17 cellular contexts compared by ENCODE assay signal in genomic region chr21:44333701-44334636, GRCh38. TPM values are rescaled to one million over a fixed set of nuclear protein-coding genes. Genes with fewer than 3 reads are reported as not detected.
DNase-seq lines count a peak whose midpoint lies in the region; ATAC-seq, FAIRE-seq and TF ChIP-seq lines count a peak whose summit lies in the region.
"Had no signal": no experiment of that assay in that cellular context is flagged by ENCODE, and none has a peak within 500 bp of the region (broad histone marks: within the 10 kb centered on the region; RNA-seq: fewer than 3 reads in every experiment).

No MANE protein-coding gene starts in this region.

- H3K27ac Mint-ChIP-seq in progenitor cell of endocrine pancreas: peak overlapping the region; percentile 56
- H3K27ac Mint-ChIP-seq: H9 had no signal

- H3K9me3 ChIP-seq in K562 (replicated peaks; ENCODE audit: control insufficient read depth, insufficient read depth, low read depth, low read length): no peaks in the 10 kb centered on the region

- H4K20me1 ChIP-seq in K562 (replicated peaks; ENCODE audit: control insufficient read depth, insufficient read depth, low read length): peaks cover 8% of the 10 kb centered on the region; the same call in 1 of the 2 replicates

- H3K4me1 Mint-ChIP-seq in progenitor cell of endocrine pancreas (ENCODE audit: low read depth): peaks cover 8% of the 10 kb centered on the region

- ATAC-seq in K562: no peak
- ATAC-seq in GM21576 (IDR thresholded peaks at IDR 0.05; ENCODE audit: unreplicated experiment): no peak
- no peak for ATAC-seq in GM18907 (IDR thresholded peaks at IDR 0.05; ENCODE audit: unreplicated experiment)
- ATAC-seq in GM21381 (IDR thresholded peaks at IDR 0.05; ENCODE audit: unreplicated experiment): no peak

- no TSS peak for BruUV-seq in K562 (replicated peaks; lab: Mats Ljungman, UMichigan)

- in situ Hi-C loops in K562 (cut with MboI): no loop called here

- TF ChIP-seq CTCF in K562 (IDR thresholded peaks at IDR 0.05 in 2 of 3, conservative IDR thresholded peaks at IDR 0.05 in 1 of 3; ENCODE audit: insufficient read depth in 2 of 3, low read depth in 1 of 3, low read length in 3 of 3) (no peak), progenitor cell of endocrine pancreas (IDR thresholded peaks at IDR 0.05; ENCODE audit: unreplicated experiment) (no peak)

- H3K79me2 ChIP-seq in K562 (ENCODE audit: control insufficient read depth, insufficient read depth, low read length): no peaks in the 10 kb centered on the region

- H3K36me3 Mint-ChIP-seq in progenitor cell of endocrine pancreas (ENCODE audit: insufficient read depth): peaks cover 1% of the 10 kb centered on the region

- 62% methylated on average over 39 of the region's 57 CpGs for WGBS in K562 (ENCODE audit: insufficient coverage, low coverage, missing lambda C conversion rate)

- no peak for FAIRE-seq in K562 (lab: Jason Lieb, UNC)

- H3K27ac ChIP-seq in K562 (ENCODE audit: extremely low read depth, low read depth, low read length): no peak overlapping the region

- H3K9me3 Mint-ChIP-seq in progenitor cell of endocrine pancreas (ENCODE audit: low read depth): no peaks in the 10 kb centered on the region
- H3K9me3 Mint-ChIP-seq: CD8-positive, alpha-beta memory T cell; H9 had no signal

- H3K4me3 Mint-ChIP-seq in progenitor cell of endocrine pancreas (ENCODE audit: low read depth): no peak overlapping the region
- H3K4me3 Mint-ChIP-seq: CD8-positive, alpha-beta memory T cell; H9 had no signal

- peaks cover 7 to 63% of the 10 kb centered on the region in 2 experiments; a peak in 4 of 5 replicates for H3K4me1 ChIP-seq in K562 (replicated peaks in 1 of 2; ENCODE audit: control insufficient read depth in 2 of 2, insufficient read depth in 2 of 2, low read length in 2 of 2)

- H3K36me3 ChIP-seq in K562 (ENCODE audit: control insufficient read depth, insufficient read depth, low read length): peaks cover 8% of the 10 kb centered on the region; the same call in 1 of the 3 replicates

- peak; percentile 7 for DNase-seq in NCI-H748 (lab: John Stamatoyannopoulos, UW; ENCODE audit: unreplicated experiment)
- DNase-seq in NCI-H748 treated with DMSO at 0.1 percent for 48 hours (lab: John Stamatoyannopoulos, UW): no peak
- peak; percentile 87 for DNase-seq in DMS53 (lab: John Stamatoyannopoulos, UW)
- DNase-seq in K562 (ENCODE audit: extremely low read depth in 1 of 4, low spot score in 3 of 4): no peak
- no peak for DNase-seq in progenitor cell of endocrine pancreas (ENCODE audit: low spot score, unreplicated experiment)
- DNase-seq: 8988T, EL, H9, Karpas-422, NCI-H1105, NCI-H1694, NCI-H526 treated with DMSO at 0.1 percent for 48 hours had no signal

- no peak overlapping the region for H3K4me3 ChIP-seq in K562

- CTCF ChIA-PET in K562 (lab: Yijun Ruan, JAX; ENCODE audit: low intra/inter-chr PET ratio): no interaction called here

- no peak overlapping the region for H2AFZ ChIP-seq in K562 (ENCODE audit: low read depth, low read length)

- intact Hi-C loops in K562 (cut with micrococcal nuclease): no loop called here

- POLR2A ChIA-PET in K562 (lab: Yijun Ruan, JAX): interaction anchor here (0.6 to 1.6 kb wide), 7 partner anchors 8 to 42 kb away, joined by 3 to 7 read pairs (median 4); partner anchors contain the start of gene PFKL

- H3K9ac ChIP-seq in K562 (ENCODE audit: insufficient read depth in 1 of 2, low read depth in 2 of 2, low read length in 2 of 2): peak overlapping the region in 1 of 2 experiments; percentile 68; a peak in 2 of 4 replicates

- H3K27me3 Mint-ChIP-seq in progenitor cell of endocrine pancreas: no peaks in the 10 kb centered on the region
- H3K27me3 Mint-ChIP-seq: CD8-positive, alpha-beta memory T cell had no signal

- TF ChIP-seq POLR2A in K562 (conservative IDR thresholded peaks at IDR 0.05): no peak

- peaks cover 9% of the 10 kb centered on the region for H3K9me1 ChIP-seq in K562 (ENCODE audit: control insufficient read depth, insufficient read depth, low read length)

- H3K27me3 ChIP-seq in K562 (ENCODE audit: control insufficient read depth in 2 of 2, insufficient read depth in 2 of 2, low read length in 2 of 2): no peaks in the 10 kb centered on the region

- H3K4me2 ChIP-seq in K562 (ENCODE audit: insufficient read depth, low read length): no peak overlapping the region

- no peak for TF ChIP-seq EP300 in K562 (IDR thresholded peaks at IDR 0.05; ENCODE audit: low read length)

- no peak for TF ChIP-seq RAD21 in K562 (CRISPR knock-in tag; conservative IDR thresholded peaks at IDR 0.05 in 1 of 2, IDR thresholded peaks at IDR 0.05 in 1 of 2)

RNA-seq across cellular contexts. Expression of gene CFAP410, which starts 5.2 kb away (rescaled TPM):
- 10.0 and 50.7 TPM in 2 replicates for total RNA-seq in K562 (2011; cell fraction: chromatin; rRNA removed; ENCODE audit: low replicate concordance)
- total RNA-seq in K562 (2011; cell fraction: nucleolus; rRNA removed): 29.3 and 41.0 TPM in 2 replicates
- total RNA-seq in K562 (2011; cell fraction: nucleoplasm; rRNA removed): 13.9 and 21.2 TPM in 2 replicates
- 12.6 and 17.3 TPM in 2 replicates for total RNA-seq in K562 (2014; rRNA removed)
- 0.35 and 0.55 TPM in 2 replicates for total RNA-seq in K562 (2014; rRNA removed; fragmentation: Illumina TruSeq; extraction: Trizol)
- 2.6 and 2.7 TPM in 2 replicates for total RNA-seq in K562 (2015; rRNA removed; fragmentation: Illumina TruSeq; extraction: Trizol)
- total RNA-seq in K562 (2021): 7.6 and 8.3 TPM in 2 replicates
- 2.3 and 5.5 TPM in 2 replicates for polyA plus RNA-seq in K562 (2011; rRNA removed)
- 5.7 and 16.5 TPM in 2 replicates for polyA plus RNA-seq in K562 (2011; cell fraction: cytosol; rRNA removed)
- 37.7 and 66.6 TPM in 2 replicates for polyA plus RNA-seq in K562 (2011; cell fraction: nucleus; rRNA removed)
- polyA plus RNA-seq in K562 (2012): 6.3 and 16.5 TPM in 2 replicates
- 0.52 and 2.1 TPM in 2 replicates for polyA plus RNA-seq in K562 (2014; fragmentation: Illumina TruSeq; extraction: Trizol)
- under 1 TPM; 0.07 to 0.18 TPM for polyA plus RNA-seq in K562 (2014; fragmentation: Nextera tagmentation; extraction: Ambion mirVana)
- 6.5 and 8.1 TPM in 2 replicates for polyA plus RNA-seq in K562 (2014; rRNA removed)
- polyA minus RNA-seq in K562 (2011; rRNA and poly(A)+ RNA removed): 0.57 and 0.91 TPM in 2 replicates
- polyA minus RNA-seq in K562 (2011; cell fraction: cytosol; rRNA and poly(A)+ RNA removed): 2.2 and 2.5 TPM in 2 replicates
- 9.4 and 10.2 TPM in 2 replicates for polyA minus RNA-seq in K562 (2011; cell fraction: nucleus; rRNA and poly(A)+ RNA removed)
- total RNA-seq in progenitor cell of endocrine pancreas: 32.4 and 32.5 TPM in 2 replicates

RNA-seq across cellular contexts. Expression of gene TRPM2, which starts 19.5 kb away (rescaled TPM):
- 0.09 and 0.42 TPM in 2 replicates for total RNA-seq in K562 (2011; cell fraction: chromatin; rRNA removed; ENCODE audit: low replicate concordance)
- total RNA-seq in K562 (2011; cell fraction: nucleolus; rRNA removed): 0.13 and 0.17 TPM in 2 replicates
- 0.29 and 0.38 TPM in 2 replicates for total RNA-seq in K562 (2011; cell fraction: nucleoplasm; rRNA removed)
- total RNA-seq in K562 (2014; rRNA removed): 1.5 and 2.1 TPM in 2 replicates
- 0.29 and 0.33 TPM in 2 replicates for total RNA-seq in K562 (2014; rRNA removed; fragmentation: Illumina TruSeq; extraction: Trizol)
- 2.0 and 2.2 TPM in 2 replicates for total RNA-seq in K562 (2015; rRNA removed; fragmentation: Illumina TruSeq; extraction: Trizol)
- total RNA-seq in K562 (2021): 1.9 and 2.1 TPM in 2 replicates
- polyA plus RNA-seq in K562 (2011; rRNA removed): 0.34 and 0.36 TPM in 2 replicates
- 0.40 and 1.3 TPM in 2 replicates for polyA plus RNA-seq in K562 (2011; cell fraction: cytosol; rRNA removed)
- 0.45 and 0.75 TPM in 2 replicates for polyA plus RNA-seq in K562 (2011; cell fraction: nucleus; rRNA removed)
- polyA plus RNA-seq in K562 (2012): 2.1 and 3.8 TPM in 2 replicates
- polyA plus RNA-seq in K562 (2014; fragmentation: Illumina TruSeq; extraction: Trizol): 0.98 and 1.7 TPM in 2 replicates
- polyA plus RNA-seq in K562 (2014; fragmentation: Nextera tagmentation; extraction: Ambion mirVana): not detected
- polyA plus RNA-seq in K562 (2014; rRNA removed): 0.82 and 2.0 TPM in 2 replicates
- 0.11 and 0.36 TPM in 2 replicates for polyA minus RNA-seq in K562 (2011; rRNA and poly(A)+ RNA removed)
- polyA minus RNA-seq in K562 (2011; cell fraction: cytosol; rRNA and poly(A)+ RNA removed): 0.64 and 1.7 TPM in 2 replicates
- 0.33 and 0.54 TPM in 2 replicates for polyA minus RNA-seq in K562 (2011; cell fraction: nucleus; rRNA and poly(A)+ RNA removed)
- 0.16 and 0.17 TPM in 2 replicates for total RNA-seq in progenitor cell of endocrine pancreas
- polyA plus RNA-seq: BJ had no signal

RNA-seq across cellular contexts. Expression of gene PFKL, which starts 34.1 kb away (rescaled TPM):
- 83.4 and 274 TPM in 2 replicates for total RNA-seq in K562 (2011; cell fraction: chromatin; rRNA removed; ENCODE audit: low replicate concordance)
- 193 and 201 TPM in 2 replicates for total RNA-seq in K562 (2011; cell fraction: nucleolus; rRNA removed)
- total RNA-seq in K562 (2011; cell fraction: nucleoplasm; rRNA removed): 97.9 and 105 TPM in 2 replicates
- total RNA-seq in K562 (2014; rRNA removed) (86.9 and 98.3 TPM in 2 replicates), K562 (2014; rRNA removed; fragmentation: Illumina TruSeq; extraction: Trizol) (13.8 and 22.2 TPM in 2 replicates), K562 (2015; rRNA removed; fragmentation: Illumina TruSeq; extraction: Trizol) (45.6 and 45.8 TPM in 2 replicates), K562 (2021) (108 and 124 TPM in 2 replicates), progenitor cell of endocrine pancreas (120 and 132 TPM in 2 replicates)
- polyA plus RNA-seq in K562 (2011; rRNA removed) (50.0 and 84.1 TPM in 2 replicates), K562 (2014; fragmentation: Illumina TruSeq; extraction: Trizol) (37.6 and 65.2 TPM in 2 replicates), K562 (2014; fragmentation: Nextera tagmentation; extraction: Ambion mirVana) (1 to 10 TPM; 1.1 to 3.9 TPM), K562 (2014; rRNA removed) (83.0 and 83.1 TPM in 2 replicates)
- polyA plus RNA-seq in K562 (2011; cell fraction: cytosol; rRNA removed): 68.5 and 125 TPM in 2 replicates
- polyA plus RNA-seq in K562 (2011; cell fraction: nucleus; rRNA removed): 244 and 346 TPM in 2 replicates
- polyA plus RNA-seq in K562 (2012): 106 and 149 TPM in 2 replicates
- 29.0 and 37.5 TPM in 2 replicates for polyA minus RNA-seq in K562 (2011; rRNA and poly(A)+ RNA removed)
- 63.7 and 76.3 TPM in 2 replicates for polyA minus RNA-seq in K562 (2011; cell fraction: cytosol; rRNA and poly(A)+ RNA removed)
- polyA minus RNA-seq in K562 (2011; cell fraction: nucleus; rRNA and poly(A)+ RNA removed): 42.3 and 49.5 TPM in 2 replicates

RNA-seq across cellular contexts. Expression of gene AIRE, which starts 48.3 kb away (rescaled TPM):
- 0.18 TPM in 1 of 2 replicates, not detected in the other for total RNA-seq in K562 (2011; cell fraction: chromatin; rRNA removed; ENCODE audit: low replicate concordance)
- total RNA-seq in K562 (2011; cell fraction: nucleolus; rRNA removed): not detected in 2 replicates
- total RNA-seq in K562 (2011; cell fraction: nucleoplasm; rRNA removed): not detected in 2 replicates
- total RNA-seq in K562 (2014; rRNA removed) (not detected in 2 replicates), K562 (2014; rRNA removed; fragmentation: Illumina TruSeq; extraction: Trizol) (not detected in 2 replicates), K562 (2015; rRNA removed; fragmentation: Illumina TruSeq; extraction: Trizol) (not detected in 2 replicates), K562 (2021) (not detected in 2 replicates), progenitor cell of endocrine pancreas (not detected in 2 replicates)
- polyA plus RNA-seq in K562 (2011; rRNA removed) (not detected in 2 replicates), K562 (2014; fragmentation: Illumina TruSeq; extraction: Trizol) (not detected in 2 replicates), K562 (2014; fragmentation: Nextera tagmentation; extraction: Ambion mirVana) (under 1 TPM in 1 of 2 experiments, not detected in 1; 0.01 TPM), K562 (2014; rRNA removed) (not detected in 2 replicates)
- not detected in 2 replicates for polyA plus RNA-seq in K562 (2011; cell fraction: cytosol; rRNA removed)
- polyA plus RNA-seq in K562 (2011; cell fraction: nucleus; rRNA removed): not detected in 2 replicates
- 0.01 TPM in 1 of 2 replicates, not detected in the other for polyA plus RNA-seq in K562 (2012)
- not detected in 2 replicates for polyA minus RNA-seq in K562 (2011; rRNA and poly(A)+ RNA removed)
- polyA minus RNA-seq in K562 (2011; cell fraction: cytosol; rRNA and poly(A)+ RNA removed): not detected in 2 replicates
- not detected in 2 replicates for polyA minus RNA-seq in K562 (2011; cell fraction: nucleus; rRNA and poly(A)+ RNA removed)
- total RNA-seq: CD8-positive, alpha-beta memory T cell had no signal

Comparison
In these comparisons a context has a peak if more than half of its experiments do, and no peak if none do; other contexts are left out.
1. DNase-seq: peak in NCI-H748 (single experiment) and DMS53 (single experiment); none in NCI-H748 treated with DMSO at 0.1 percent for 48 hours (single experiment), K562 (0 of 4) and progenitor cell of endocrine pancreas (single experiment).